ENCODE assay signal across 8 cellular contexts in genomic region chr1:9249534-9250335, GRCh38. TPM values are rescaled to one million over a fixed set of nuclear protein-coding genes. Genes with fewer than 3 reads are reported as not detected.
DNase-seq lines count a peak whose midpoint lies in the region; FAIRE-seq and TF ChIP-seq lines count a peak whose summit lies in the region.

No MANE protein-coding gene starts in this region.

- no peak overlapping the region for H3K4me3 ChIP-seq in GM12865 (ENCODE audit: low read depth, low read length)
- no peak overlapping the region for H3K4me3 ChIP-seq in astrocyte of the cerebellum (ENCODE audit: low read depth, low read length)
- H3K4me3 ChIP-seq in kidney (ENCODE audit: low read length in 2 of 2): no peak overlapping the region

- in situ Hi-C loops in astrocyte of the cerebellum (cut with HindIII; ENCODE audit: low sequenced_read_pairs): loop anchor here (25.0 kb wide), 1 partner anchor 313 kb away; no protein-coding TSS in a partner anchor

- no peak for FAIRE-seq in kidney (lab: Jason Lieb, UNC)

- DNase-seq in GM12865 (ENCODE audit: low read depth) (peak; percentile 57), NCI-H510A treated with DMSO at 0.1 percent for 48 hours (lab: John Stamatoyannopoulos, UW) (peak; percentile 63), astrocyte of the cerebellum (ENCODE audit: low read depth) (no peak), kidney (peak; percentile 80), NCI-H2081 treated with DMSO at 0.1 percent for 48 hours (lab: John Stamatoyannopoulos, UW) (no peak), NCI-H2196 (lab: John Stamatoyannopoulos, UW; ENCODE audit: unreplicated experiment) (no peak), NCI-H1436 (lab: John Stamatoyannopoulos, UW) (no peak)
- peak; percentile 33 to 38 for DNase-seq in stimulated activated CD4-positive, alpha-beta T cell treated with anti-CD3 and anti-CD28 coated beads, Interleukin-4, amount 100 ng/mL, for 48 hours (ENCODE audit: low read depth in 2 of 2)

- intact Hi-C loops in kidney (cut with DNase I): no loop called here

- H3K27ac ChIP-seq in kidney (ENCODE audit: low read depth in 2 of 2, low read length in 2 of 2): peak overlapping the region; percentile 5 to 32

- TF ChIP-seq CTCF in GM12865 (IDR thresholded peaks at IDR 0.05; ENCODE audit: insufficient read depth, low read depth, low read length, missing control alignments) (peak; percentile 58), astrocyte of the cerebellum (IDR thresholded peaks at IDR 0.05; ENCODE audit: low read depth, low read length, missing control alignments) (peak; percentile 60), kidney (IDR thresholded peaks at IDR 0.05; ENCODE audit: borderline replicate concordance, extremely low read depth, insufficient read depth) (peak; percentile 67)

- peak overlapping the region in 1 of 2 donors; percentile 5 for H3K9ac ChIP-seq in kidney (ENCODE audit: low read length in 2 of 2)

- H3K36me3 ChIP-seq in kidney (ENCODE audit: control insufficient read depth in 1 of 2, insufficient read depth in 2 of 2, low read length in 2 of 2): peaks cover 5 to 10% of the 10 kb centered on the region in 2 donors

- H3K4me1 ChIP-seq in kidney (ENCODE audit: control insufficient read depth in 1 of 2, insufficient read depth in 1 of 2, low read depth in 1 of 2, low read length in 2 of 2): peaks cover 21 to 25% of the 10 kb centered on the region in 2 donors

- H3K9me3 ChIP-seq in kidney (ENCODE audit: control insufficient read depth in 1 of 2, low read length in 2 of 2): no peaks in the 10 kb centered on the region

RNA-seq across cellular contexts. Expression of gene H6PD, which starts 15.2 kb away (rescaled TPM):
- total RNA-seq in kidney: 64.3 TPM
- 5.7 TPM for polyA plus RNA-seq in kidney (ENCODE audit: insufficient read depth, low read depth, low replicate concordance)

RNA-seq across cellular contexts. Expression of gene SPSB1, which starts 43.0 kb away (rescaled TPM):
- total RNA-seq in kidney: 25.9 TPM
- polyA plus RNA-seq in kidney (ENCODE audit: insufficient read depth, low read depth, low replicate concordance): 12.7 TPM

Comparison
In these comparisons a context has a peak if more than half of its experiments do, and no peak if none do; other contexts are left out.
1. DNase-seq: peak in GM12865 (single experiment), NCI-H510A treated with DMSO at 0.1 percent for 48 hours (single experiment), kidney (single experiment) and stimulated activated CD4-positive, alpha-beta T cell treated with anti-CD3 and anti-CD28 coated beads, Interleukin-4, amount 100 ng/mL, for 48 hours (2 of 2); none in astrocyte of the cerebellum (single experiment), NCI-H2081 treated with DMSO at 0.1 percent for 48 hours (single experiment), NCI-H2196 (single experiment) and NCI-H1436 (single experiment).
2. Peak in every context shown above with its lines, with median percentiles within 50 percentile points of each other: CTCF ChIP-seq.